Comparison of ENCODE assay signal across 1 cellular context in the genomic region with DNA sequence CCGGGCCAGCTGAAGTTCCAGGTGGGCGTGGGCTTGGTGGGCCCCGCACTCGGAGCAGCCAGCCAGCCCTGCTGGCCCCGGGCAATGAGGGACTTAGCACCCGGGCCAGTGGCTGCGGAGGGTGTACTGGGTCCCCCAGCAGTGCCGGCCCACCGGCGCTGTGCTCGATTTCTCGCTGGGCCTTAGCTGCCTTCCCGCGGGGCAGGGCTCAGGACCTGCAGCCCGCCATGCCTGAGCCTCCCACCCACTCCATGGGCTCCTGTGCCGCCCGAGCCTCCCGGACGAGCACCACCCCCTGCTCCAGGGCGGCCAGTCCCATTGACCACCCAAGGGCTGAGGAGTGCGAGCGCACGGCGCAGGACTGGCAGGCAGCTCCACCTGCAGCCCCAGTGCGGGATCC.
TF ChIP-seq lines count a peak whose summit lies in the region.
"Not testable (repeated sequence)": the region's sequence is repeated elsewhere in the genome, so short reads cannot be mapped to it uniquely, and the experiment has no call there.

No MANE protein-coding gene starts in this region.

TF ChIP-seq in HepG2, 621 proteins besides CTCF, POLR2A, EP300 and RAD21:
- 0 out of 2 replicates have a peak, but pooled peaks have one; percentile 20 for TF ChIP-seq HOXA3 (CRISPR knock-in tag; IDR thresholded peaks at IDR 0.05)
- TF ChIP-seq YEATS4 (CRISPR knock-in tag; IDR thresholded peaks at IDR 0.05; ENCODE audit: borderline replicate concordance), result peak; percentile 30; the same call in 1 of the 2 replicates
- 0 out of 2 replicates have a peak, but pooled peaks have one; percentile 15 for TF ChIP-seq ZNF768 (CRISPR knock-in tag; IDR thresholded peaks at IDR 0.05)
- peak; percentile 49; the same call in 1 of the 2 replicates for TF ChIP-seq NR0B2 (CRISPR knock-in tag; IDR thresholded peaks at IDR 0.05)
- TF ChIP-seq SOX6 (IDR thresholded peaks at IDR 0.05), result not testable (repeated sequence)
- TF ChIP-seq SOX6 (CRISPR knock-in tag; IDR thresholded peaks at IDR 0.05), result peak; percentile 4; the same call in 1 of the 2 replicates
